In genomic region chr18:76932026-76932819, GRCh38 we compare ENCODE assay signal across 12 cellular contexts.
DNase-seq lines count a peak whose midpoint lies in the region; ATAC-seq and TF ChIP-seq lines count a peak whose summit lies in the region.
"Had no signal": no experiment of that assay in that cellular context is flagged by ENCODE, and none has a peak within 500 bp of the region (broad histone marks: within the 10 kb centered on the region; RNA-seq: fewer than 3 reads in every experiment).

No MANE protein-coding gene starts in this region.

- H3K36me3 ChIP-seq in smooth muscle cell (ENCODE audit: low read depth) = peaks cover 11% of the 10 kb centered on the region
- H3K36me3 ChIP-seq in BE2C = no peaks in the 10 kb centered on the region

- peaks cover 10% of the 10 kb centered on the region; the same call in 1 of the 2 replicates for H3K4me1 Mint-ChIP-seq in HFFc6 (ENCODE audit: low read depth)

- DNase-seq in HFFc6 = no peak
- DNase-seq in cardiac fibroblast (ENCODE audit: low read depth in 2 of 2) = peak; percentile 62 to 95
- peak; percentile 83 to 92 (median 85) for DNase-seq in right cardiac atrium
- peak; percentile 8 for DNase-seq in smooth muscle cell (lab: John Stamatoyannopoulos, UW; ENCODE audit: unreplicated experiment)
- no peak for DNase-seq in BE2C
- DNase-seq in GM03348 (ENCODE audit: low spot score) = no peak
- DNase-seq in kidney glomerular epithelial cell (lab: John Stamatoyannopoulos, UW) = no peak
- DNase-seq: Calu3; effector CD8-positive, alpha-beta T cell; NCI-H524 treated with DMSO at 0.1 percent for 48 hours had no signal

- WGBS in right cardiac atrium = 42% methylated on average over 11 of the region's 11 CpGs
- WGBS in smooth muscle cell (ENCODE audit: low lambda C conversion rate) = 48% methylated on average over 11 of the region's 11 CpGs

- ATAC-seq in right cardiac atrium = peak; percentile 98

- peaks cover 16% of the 10 kb centered on the region for H4K20me1 ChIP-seq in smooth muscle cell (ENCODE audit: low read depth)

- no peak for TF ChIP-seq CTCF in HFFc6 (IDR thresholded peaks at IDR 0.05)
- no peak for TF ChIP-seq CTCF in cardiac fibroblast (IDR thresholded peaks at IDR 0.05; ENCODE audit: low read depth, low read length)
- no peak for TF ChIP-seq CTCF in smooth muscle cell (IDR thresholded peaks at IDR 0.05; ENCODE audit: borderline replicate concordance, insufficient read depth, poor library complexity, severe bottlenecking)
- no peak for TF ChIP-seq CTCF in BE2C (IDR thresholded peaks at IDR 0.05; ENCODE audit: low read depth, low read length)

- H3K27me3 Mint-ChIP-seq in HFFc6 (ENCODE audit: insufficient read depth) = no peaks in the 10 kb centered on the region; the same call in 1 of the 2 replicates

- H3K27ac ChIP-seq in right cardiac atrium (ENCODE audit: low read length) (peak overlapping the region; percentile 48), smooth muscle cell (ENCODE audit: low read depth) (peak overlapping the region; percentile 28)
- H3K27ac ChIP-seq: RWPE1, thyroid gland had no signal

- H3K4me1 ChIP-seq in right cardiac atrium (ENCODE audit: control insufficient read depth, insufficient read depth, low read length) = no peaks in the 10 kb centered on the region
- no peaks in the 10 kb centered on the region for H3K4me1 ChIP-seq in smooth muscle cell (ENCODE audit: low read depth)
- H3K4me1 ChIP-seq in BE2C = no peaks in the 10 kb centered on the region
- H3K4me1 ChIP-seq: thyroid gland had no signal

- intact Hi-C loops in right cardiac atrium (cut with DNase I) = no loop called here

- H3K27me3 ChIP-seq in right cardiac atrium (ENCODE audit: control insufficient read depth, insufficient read depth) = no peaks in the 10 kb centered on the region
- H3K27me3 ChIP-seq in smooth muscle cell (ENCODE audit: low read depth) = no peaks in the 10 kb centered on the region
- no peaks in the 10 kb centered on the region for H3K27me3 ChIP-seq in BE2C
- H3K27me3 ChIP-seq: thyroid gland had no signal

- H3K9me3 ChIP-seq in right cardiac atrium (ENCODE audit: control insufficient read depth, low read length) = no peaks in the 10 kb centered on the region
- no peaks in the 10 kb centered on the region for H3K9me3 ChIP-seq in smooth muscle cell (replicated peaks; ENCODE audit: low read depth)
- no peaks in the 10 kb centered on the region for H3K9me3 ChIP-seq in BE2C
- H3K9me3 ChIP-seq: thyroid gland had no signal

- no peaks in the 10 kb centered on the region for H3K9me3 Mint-ChIP-seq in HFFc6

- no peak overlapping the region for H3K9ac ChIP-seq in smooth muscle cell (ENCODE audit: low read depth)

- peak overlapping the region; percentile 41; the same call in 1 of the 2 replicates for H3K27ac Mint-ChIP-seq in HFFc6

- H3K79me2 ChIP-seq in smooth muscle cell (ENCODE audit: low read depth) = no peaks in the 10 kb centered on the region

- peak overlapping the region; percentile 55 for H3K4me2 ChIP-seq in smooth muscle cell

- H3K4me3 ChIP-seq in cardiac fibroblast (replicated peaks in 1 of 2; ENCODE audit: low read depth in 2 of 2, low read length in 2 of 2) = no peak overlapping the region
- no peak overlapping the region for H3K4me3 ChIP-seq in right cardiac atrium (ENCODE audit: low read length)
- no peak overlapping the region for H3K4me3 ChIP-seq in smooth muscle cell
- H3K4me3 ChIP-seq in BE2C (ENCODE audit: low read depth, low read length) = no peak overlapping the region
- H3K4me3 ChIP-seq: thyroid gland had no signal

- no peaks in the 10 kb centered on the region for H3F3A ChIP-seq in smooth muscle cell (ENCODE audit: low read depth)

- peaks cover 12% of the 10 kb centered on the region; the same call in 1 of the 2 replicates for H3K36me3 Mint-ChIP-seq in HFFc6 (ENCODE audit: low read depth)

- no peak overlapping the region for H3K4me3 Mint-ChIP-seq in HFFc6

- no peak overlapping the region for H2AFZ ChIP-seq in smooth muscle cell (ENCODE audit: low read depth)

Comparison
In these comparisons a context has a peak if more than half of its experiments do, and no peak if none do; other contexts are left out.
1. DNase-seq: peak in cardiac fibroblast (2 of 2), right cardiac atrium (3 of 3) and smooth muscle cell (single experiment); none in HFFc6 (single experiment), BE2C (single experiment), GM03348 (single experiment) and kidney glomerular epithelial cell (single experiment).